In genomic region chr5:65205016-65205415, GRCh38 we compare ENCODE assay signal across 16 cellular contexts.
"Had no signal": no experiment of that assay in that cellular context is flagged by ENCODE, and none has a peak within 500 bp of the region (broad histone marks: within the 10 kb centered on the region; RNA-seq: fewer than 3 reads in every experiment).

No MANE protein-coding gene starts in this region.

- H3K27ac Mint-ChIP-seq: activated T-helper 2 cell treated with anti-CD3 and anti-CD28 coated beads, Interferon-gamma antibody, Interleukin-2, Interleukin-4, amounts not matched to agents 10 μg/mL and 5 μg/mL and 100 μg/mL, durations not matched to agents 14 hours and 24 hours and 36 hours; mesothelial cell of epicardium; naive B cell; stimulated activated effector memory CD8-positive, alpha-beta T cell treated with anti-CD3 and anti-CD28 coated beads, Interleukin-12 subunit alpha, Interleukin-12 subunit beta, amount 100 ng/mL, for 72 hours; WTC11 had no signal

- DNase-seq: activated CD4-positive, alpha-beta T cell treated with anti-CD3 and anti-CD28 coated beads for 48 hours; activated naive CD4-positive, alpha-beta T cell treated with anti-CD3 and anti-CD28 coated beads, Interleukin-2, amount 50 U/mL, for 16 hours; amniotic stem cell; dorsolateral prefrontal cortex; kidney glomerular epithelial cell; naive B cell; posterior cingulate gyrus; T-helper 1 cell; tibial artery; uterus had no signal

- H3K4me2 ChIP-seq: hepatocyte had no signal

- H3K27ac ChIP-seq: dorsolateral prefrontal cortex, esophagus muscularis mucosa, hepatocyte, tibial artery, uterus had no signal

- H3K36me3 ChIP-seq: esophagus muscularis mucosa, tibial artery, uterus had no signal

- H3K9me3 ChIP-seq: esophagus muscularis mucosa, tibial artery, uterus had no signal

- H3K4me1 ChIP-seq: esophagus muscularis mucosa, tibial artery, uterus had no signal

- H3K79me2 ChIP-seq: hepatocyte had no signal

- H3K4me1 Mint-ChIP-seq: naive B cell; stimulated activated effector memory CD8-positive, alpha-beta T cell treated with anti-CD3 and anti-CD28 coated beads, Interleukin-12 subunit alpha, Interleukin-12 subunit beta, amount 100 ng/mL, for 72 hours; WTC11 had no signal

- H3K9me3 Mint-ChIP-seq: activated T-helper 2 cell treated with anti-CD3 and anti-CD28 coated beads, Interferon-gamma antibody, Interleukin-2, Interleukin-4, amounts not matched to agents 10 μg/mL and 5 μg/mL and 100 μg/mL, durations not matched to agents 14 hours and 24 hours and 36 hours; stimulated activated effector memory CD8-positive, alpha-beta T cell treated with anti-CD3 and anti-CD28 coated beads, Interleukin-12 subunit alpha, Interleukin-12 subunit beta, amount 100 ng/mL, for 72 hours had no signal

- H3K4me3 ChIP-seq: dorsolateral prefrontal cortex, esophagus muscularis mucosa, hepatocyte, tibial artery, uterus had no signal

- ATAC-seq: stimulated activated effector memory CD8-positive, alpha-beta T cell treated with anti-CD3 and anti-CD28 coated beads, Interleukin-12 subunit alpha, Interleukin-12 subunit beta, amount 100 ng/mL, for 72 hours; WTC11 had no signal

- H3K27me3 ChIP-seq: dorsolateral prefrontal cortex, esophagus muscularis mucosa, hepatocyte, tibial artery, uterus had no signal

- H3K4me3 Mint-ChIP-seq: mesothelial cell of epicardium; stimulated activated effector memory CD8-positive, alpha-beta T cell treated with anti-CD3 and anti-CD28 coated beads, Interleukin-12 subunit alpha, Interleukin-12 subunit beta, amount 100 ng/mL, for 72 hours; WTC11 had no signal

- H3K36me3 Mint-ChIP-seq: naive B cell; stimulated activated effector memory CD8-positive, alpha-beta T cell treated with anti-CD3 and anti-CD28 coated beads, Interleukin-12 subunit alpha, Interleukin-12 subunit beta, amount 100 ng/mL, for 72 hours had no signal

- H3K27me3 Mint-ChIP-seq: naive B cell had no signal

- H2AFZ ChIP-seq: hepatocyte had no signal
